26 cellular contexts compared by ENCODE assay signal in the genomic region with DNA sequence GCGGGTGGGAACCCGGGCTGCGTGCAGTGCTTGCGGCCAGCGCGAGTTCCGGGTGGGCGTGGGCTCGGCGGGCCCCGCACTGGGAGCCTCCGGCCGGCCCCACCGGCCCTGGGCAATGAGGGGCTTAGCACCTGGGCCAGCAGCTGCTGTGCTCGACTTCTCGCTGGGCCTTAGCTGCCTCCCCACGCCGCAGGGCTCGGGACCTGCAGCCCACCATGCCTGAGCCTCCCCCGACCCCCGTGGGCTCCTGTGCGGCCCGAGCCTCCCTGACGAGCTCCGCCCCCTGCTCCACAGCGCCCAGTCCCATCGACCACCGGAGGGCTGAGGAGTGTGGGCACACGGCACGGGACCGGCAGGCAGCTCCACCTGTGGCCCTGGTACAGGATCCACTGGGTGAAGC.
"Had no signal": no experiment of that assay in that cellular context is flagged by ENCODE, and none has a peak within 500 bp of the region (broad histone marks: within the 10 kb centered on the region; RNA-seq: fewer than 3 reads in every experiment).

No MANE protein-coding gene starts in this region.

- H3K27me3 Mint-ChIP-seq: stimulated activated naive B cell treated with anti-CD40 and anti-IgM and Interleukin-4, amounts not matched to agents 10 μg/mL and 1 μg/mL and 100 μg/mL, for 72 hours; type B pancreatic cell had no signal

- H3K36me3 Mint-ChIP-seq: immature natural killer cell; naive thymus-derived CD8-positive, alpha-beta T cell; stimulated activated naive B cell treated with anti-CD40 and anti-IgM and Interleukin-4, amounts not matched to agents 10 μg/mL and 1 μg/mL and 100 μg/mL, for 72 hours; type B pancreatic cell had no signal

- ATAC-seq: heart left ventricle; mucosa of descending colon; psoas muscle; sciatic nerve; stimulated activated naive B cell treated with anti-CD40 and anti-IgM and Interleukin-4, amounts not matched to agents 10 μg/mL and 1 μg/mL and 100 μg/mL, for 72 hours; stimulated activated naive CD8-positive, alpha-beta T cell treated with anti-CD3 and anti-CD28 coated beads, Interleukin-15, Interleukin-2, amounts not matched to agents 100 U/mL and 50 U/mL, for 24 hours had no signal

- H3K4me3 ChIP-seq: lung, mucosa of descending colon, psoas muscle, stomach, thoracic aorta, tibial artery, vagina had no signal

- H3K4me3 Mint-ChIP-seq: nephron; neural crest cell; stimulated activated naive B cell treated with anti-CD40 and anti-IgM and Interleukin-4, amounts not matched to agents 10 μg/mL and 1 μg/mL and 100 μg/mL, for 72 hours; type B pancreatic cell had no signal

- H3K9me3 Mint-ChIP-seq: immature natural killer cell; naive thymus-derived CD8-positive, alpha-beta T cell; nephron; stimulated activated naive B cell treated with anti-CD40 and anti-IgM and Interleukin-4, amounts not matched to agents 10 μg/mL and 1 μg/mL and 100 μg/mL, for 72 hours; type B pancreatic cell had no signal

- H3K9ac ChIP-seq: parathyroid adenoma had no signal

- H3K9me3 ChIP-seq: heart left ventricle, left ventricle myocardium inferior, mucosa of descending colon, neutrophil, psoas muscle, stomach, thoracic aorta, tibial artery, vagina had no signal

- H3K27me3 ChIP-seq: heart left ventricle, neutrophil, stomach, tibial artery, vagina had no signal

- DNase-seq: heart left ventricle; hypothalamus; immature natural killer cell; kidney; left ventricle myocardium inferior; midbrain; mucosa of descending colon; occipital lobe; psoas muscle; stimulated activated CD4-positive, alpha-beta T cell treated with anti-CD3 and anti-CD28 coated beads, Interleukin-12 subunit alpha, Interleukin-12 subunit beta, amount 100 ng/mL, for 4 hours; stimulated activated CD4-positive, alpha-beta T cell treated with anti-CD3 and anti-CD28 coated beads, Interleukin-2, amount 100 ng/mL, for 24 hours; stimulated activated CD4-positive, alpha-beta T cell treated with anti-CD3 and anti-CD28 coated beads, Interleukin-4, amount 100 ng/mL, for 1 hour; stimulated activated naive B cell treated with anti-CD40 and anti-IgM and Interleukin-4, amounts not matched to agents 10 μg/mL and 1 μg/mL and 100 μg/mL, for 72 hours; stomach; tibial artery had no signal

- H3K36me3 ChIP-seq: heart left ventricle, left ventricle myocardium inferior, neutrophil, stomach, thoracic aorta, tibial artery, vagina had no signal

- H3K27ac Mint-ChIP-seq: stimulated activated naive B cell treated with anti-CD40 and anti-IgM and Interleukin-4, amounts not matched to agents 10 μg/mL and 1 μg/mL and 100 μg/mL, for 72 hours; type B pancreatic cell had no signal

- H2AFZ ChIP-seq: parathyroid adenoma had no signal

- H3K4me1 ChIP-seq: parathyroid adenoma had no signal

- H3K27ac ChIP-seq: neutrophil, parathyroid adenoma, vagina had no signal
